Comparison of ENCODE assay signal across 9 cellular contexts in genomic region chr9:134413890-134414731, GRCh38.
A peak's percentile ranks its signal among the peaks of the same experiment; 100 is the strongest.
DNase-seq lines count a peak whose midpoint lies in the region; ATAC-seq and TF ChIP-seq lines count a peak whose summit lies in the region.
"Had no signal": no experiment of that assay in that cellular context is flagged by ENCODE, and none has a peak within 500 bp of the region (broad histone marks: within the 10 kb centered on the region; RNA-seq: fewer than 3 reads in every experiment).

No MANE protein-coding gene starts in this region.

- H2BK20ac ChIP-seq in IMR-90 (ENCODE audit: low read depth, low read length), result peak overlapping the region; percentile 25; the same call in 1 of the 2 replicates

- peak; percentile 30 for TF ChIP-seq RAD21 in IMR-90 (IDR thresholded peaks at IDR 0.05; ENCODE audit: low read length)

- no peak overlapping the region for H3K14ac ChIP-seq in IMR-90 (replicated peaks; ENCODE audit: low read depth, low read length)

- H4K8ac ChIP-seq in IMR-90 (ENCODE audit: low read depth in 2 of 2, low read length in 2 of 2), result no peak overlapping the region

- H3K4ac ChIP-seq in IMR-90 (ENCODE audit: low read depth, low read length), result peak overlapping the region; percentile 64

- peak overlapping the region; percentile 45 for H4K91ac ChIP-seq in IMR-90 (ENCODE audit: insufficient read depth, low read depth, low read length)

- H3K4me1 Mint-ChIP-seq in CD14-positive monocyte, result peaks cover 41% of the 10 kb centered on the region

- no TSS peak for BruUV-seq in IMR-90 (replicated peaks; lab: Mats Ljungman, UMichigan)

- peaks cover 33% of the 10 kb centered on the region; the same call in 1 of the 2 replicates for H3K36me3 ChIP-seq in IMR-90 (ENCODE audit: control insufficient read depth, insufficient read depth, low read length)
- H3K36me3 ChIP-seq in heart left ventricle, result peaks cover 0 to 40% (median 18%) of the 10 kb centered on the region in 9 donors
- H3K36me3 ChIP-seq in thoracic aorta, result peaks cover 13% of the 10 kb centered on the region
- H3K36me3 ChIP-seq in MM.1S (replicated peaks; ENCODE audit: insufficient read depth, low read length), result no peaks in the 10 kb centered on the region

- no peaks in the 10 kb centered on the region for H3K9me2 ChIP-seq in MM.1S (replicated peaks; ENCODE audit: insufficient read depth, low read length)

- dilution Hi-C loops in IMR-90 (cut with HindIII; ENCODE audit: low sequenced_read_pairs, unreplicated experiment), result no loop called here

- H4K20me1 ChIP-seq in IMR-90 (ENCODE audit: insufficient read depth, low read length) (peaks cover 69% of the 10 kb centered on the region), MM.1S (ENCODE audit: insufficient read depth, low read length) (no peaks in the 10 kb centered on the region)

- H3K36me3 Mint-ChIP-seq in CD14-positive monocyte, result peaks cover 49 to 92% of the 10 kb centered on the region in 2 donors

- peaks cover 7% of the 10 kb centered on the region for H3K9me1 ChIP-seq in IMR-90 (ENCODE audit: insufficient read depth, low read length)

- DNase-seq in IMR-90 (peak; percentile 89), SK-N-DZ (ENCODE audit: low spot score) (peak; percentile 29), heart left ventricle (peak; percentile 71 to 92 (median 85)), thoracic aorta (ENCODE audit: low spot score) (peak; percentile 31), CD14-positive monocyte (ENCODE audit: low spot score) (no peak), globus pallidus (ENCODE audit: low spot score) (no peak), MM.1S (no peak)
- DNase-seq: activated T-cell treated with anti-CD3 and anti-CD28 coated beads, Interleukin-2, amount 50 U/mL, for 48 hours had no signal

- H2BK120ac ChIP-seq in IMR-90 (ENCODE audit: low read depth, low read length), result peak overlapping the region; percentile 57

- H2AFZ ChIP-seq in IMR-90 (replicated peaks; ENCODE audit: low read length, poor library complexity) (peak overlapping the region; percentile 78), MM.1S (ENCODE audit: low read length) (no peak overlapping the region)

- H3K79me2 ChIP-seq in MM.1S (ENCODE audit: low read length), result no peaks in the 10 kb centered on the region

- peaks cover 0 to 2% (median 0%) of the 10 kb centered on the region in 3 donors for H3K27me3 Mint-ChIP-seq in CD14-positive monocyte (ENCODE audit: low read depth in 3 of 3)

- no peak overlapping the region for H3K56ac ChIP-seq in IMR-90 (ENCODE audit: extremely low read depth, insufficient read depth, low read length)

- intact Hi-C loops in IMR-90 (cut with micrococcal nuclease), result no loop called here
- intact Hi-C loops in heart left ventricle (cut with DNase I), result loop anchor here in 2 of 10 donors (5.0 to 10.0 kb wide), 3 partner anchors 79 to 149 kb away; partner anchors contain the start of gene RXRA (in 1 of the 2)
- intact Hi-C loops in CD14-positive monocyte (cut with micrococcal nuclease), result no loop called here

- H4K5ac ChIP-seq in IMR-90 (ENCODE audit: low read depth, low read length), result no peak overlapping the region

- in situ Hi-C loops in IMR-90 (cut with MboI; ENCODE audit: low sequenced_read_pairs), result loop anchor here (25.0 kb wide), 1 partner anchor 602 kb away; no protein-coding TSS in a partner anchor

- H2BK15ac ChIP-seq in IMR-90 (ENCODE audit: low read depth, low read length), result no peak overlapping the region; the same call in 2 of the 3 replicates

- H3F3A ChIP-seq in MM.1S (ENCODE audit: insufficient read depth, low read length), result no peaks in the 10 kb centered on the region

- no peak overlapping the region for H3K27ac ChIP-seq in IMR-90 (ENCODE audit: insufficient read depth, low read length)
- H3K27ac ChIP-seq in heart left ventricle, result peak overlapping the region in 11 of 12 donors; percentile 47 to 82 (median 68)
- peak overlapping the region in 1 of 2 donors; percentile 40 for H3K27ac ChIP-seq in thoracic aorta
- H3K27ac ChIP-seq in MM.1S (ENCODE audit: low read length), result no peak overlapping the region

- H3K9ac ChIP-seq in IMR-90 (ENCODE audit: low read depth, low read length), result no peak overlapping the region
- H3K9ac ChIP-seq in MM.1S (ENCODE audit: low read length), result no peak overlapping the region

- no peaks in the 10 kb centered on the region for H3K27me3 ChIP-seq in IMR-90 (ENCODE audit: control insufficient read depth, insufficient read depth, low read length)
- H3K27me3 ChIP-seq in heart left ventricle, result no peaks in the 10 kb centered on the region
- no peaks in the 10 kb centered on the region for H3K27me3 ChIP-seq in thoracic aorta (replicated peaks; ENCODE audit: insufficient read depth)
- H3K27me3 ChIP-seq in MM.1S (replicated peaks; ENCODE audit: insufficient read depth, low read length), result no peaks in the 10 kb centered on the region

- H3K23ac ChIP-seq in IMR-90 (ENCODE audit: low read depth, low read length), result no peak overlapping the region

- peaks cover 15 to 45% of the 10 kb centered on the region in 2 experiments; a peak in 3 of 4 replicates for H3K79me1 ChIP-seq in IMR-90 (ENCODE audit: low read depth in 1 of 2, low read length in 2 of 2)

- H3K9me3 ChIP-seq in IMR-90 (ENCODE audit: control insufficient read depth, insufficient read depth, low read length), result no peaks in the 10 kb centered on the region
- H3K9me3 ChIP-seq in heart left ventricle, result no peaks in the 10 kb centered on the region
- no peaks in the 10 kb centered on the region for H3K9me3 ChIP-seq in thoracic aorta
- no peaks in the 10 kb centered on the region for H3K9me3 ChIP-seq in MM.1S (replicated peaks; ENCODE audit: insufficient read depth, low read length)

- TF ChIP-seq POLR2A in IMR-90 (IDR thresholded peaks at IDR 0.05; ENCODE audit: low read depth, low read length) (no peak), heart left ventricle (IDR thresholded peaks at IDR 0.05) (no peak)

- ATAC-seq in IMR-90 (ENCODE audit: low read depth), result peak; percentile 97
- peak; percentile 66 to 78 (median 70) for ATAC-seq in heart left ventricle
- ATAC-seq in thoracic aorta (ENCODE audit: insufficient number of reproducible peaks, low FRiP score, low read depth), result no peak
- ATAC-seq in GM21381 (IDR thresholded peaks at IDR 0.05; ENCODE audit: unreplicated experiment), result no peak

- no peak overlapping the region for H2BK5ac ChIP-seq in IMR-90 (ENCODE audit: low read depth, low read length, poor library complexity, severe bottlenecking)

- no peak overlapping the region for H3K4me3 Mint-ChIP-seq in CD14-positive monocyte

- H3K18ac ChIP-seq in IMR-90 (ENCODE audit: low read depth, low read length), result no peak overlapping the region

- H3K4me1 ChIP-seq in IMR-90 (ENCODE audit: control insufficient read depth, insufficient read depth, low read length) (peaks cover 19% of the 10 kb centered on the region), heart left ventricle (peaks cover 19 to 91% (median 68%) of the 10 kb centered on the region in 12 donors), thoracic aorta (ENCODE audit: control insufficient read depth in 1 of 2, low read depth in 2 of 2) (peaks cover 23 to 44% of the 10 kb centered on the region in 2 donors), MM.1S (ENCODE audit: low read length) (no peaks in the 10 kb centered on the region)

- no peaks in the 10 kb centered on the region for H3K9me3 Mint-ChIP-seq in CD14-positive monocyte

- POLR2A ChIA-PET in IMR-90 (lab: Charles Lee; ENCODE audit: unreplicated experiment), result no interaction called here

- H2AK5ac ChIP-seq in IMR-90 (ENCODE audit: low read depth, low read length), result peak overlapping the region; percentile 84

- peak overlapping the region; percentile 78 for H2AK9ac ChIP-seq in IMR-90 (replicated peaks; ENCODE audit: low read depth, low read length, poor library complexity)

- H3K4me2 ChIP-seq in IMR-90 (ENCODE audit: low read depth, low read length), result no peak overlapping the region
- H3K4me2 ChIP-seq in MM.1S (ENCODE audit: low read depth, low read length), result no peak overlapping the region

- TF ChIP-seq CTCF in IMR-90 (conservative IDR thresholded peaks at IDR 0.05; ENCODE audit: low read depth, low read length) (no peak), heart left ventricle (IDR thresholded peaks at IDR 0.05) (no peak), thoracic aorta (IDR thresholded peaks at IDR 0.05) (no peak), CD14-positive monocyte (IDR thresholded peaks at IDR 0.05) (no peak), MM.1S (IDR thresholded peaks at IDR 0.05; ENCODE audit: low read length) (no peak)

- CTCF ChIA-PET in IMR-90 (lab: Yijun Ruan, JAX), result no interaction called here

- H3K27ac Mint-ChIP-seq in CD14-positive monocyte, result peak overlapping the region in 1 of 7 donors; percentile 6

- H3K4me3 ChIP-seq in IMR-90 (ENCODE audit: insufficient read depth, low read depth, low read length) (no peak overlapping the region), heart left ventricle (no peak overlapping the region), thoracic aorta (peak overlapping the region; percentile 44), MM.1S (ENCODE audit: low read length) (no peak overlapping the region)

- 67% methylated on average over 6 of the region's 30 CpGs; no CpG with 5 or more reads in 1 of the 2 experiments for WGBS in IMR-90 (ENCODE audit: extremely low coverage in 2 of 2, insufficient read length in 1 of 2), 2 experiments
- WGBS in heart left ventricle, 4 donors, result 42 to 64% (median 50%) methylated on average over 22 to 30 of the region's 30 CpGs

TF ChIP-seq in IMR-90, 13 proteins besides CTCF, POLR2A, EP300 and RAD21 (continues in another document):
- TF ChIP-seq CEBPB (IDR thresholded peaks at IDR 0.05; ENCODE audit: low read depth, low read length), result no peak
- TF ChIP-seq RFX5 (IDR thresholded peaks at IDR 0.05; ENCODE audit: low read depth, low read length), result no peak
- TF ChIP-seq SMC3 (IDR thresholded peaks at IDR 0.05; ENCODE audit: low read depth, low read length), result peak; percentile 40; the same call in 1 of the 2 replicates
- peak; percentile 51; the same call in 1 of the 2 replicates for TF ChIP-seq NFE2L2 (IDR thresholded peaks at IDR 0.05; ENCODE audit: low read depth, low read length)
- TF ChIP-seq MXI1 (IDR thresholded peaks at IDR 0.05; ENCODE audit: borderline replicate concordance, low read depth, low read length), result peak; percentile 75
- peak; percentile 53 for TF ChIP-seq MAZ (IDR thresholded peaks at IDR 0.05; ENCODE audit: borderline replicate concordance, low read depth, low read length)
- no peak for TF ChIP-seq USF2 (IDR thresholded peaks at IDR 0.05; ENCODE audit: low read depth, low read length)
- TF ChIP-seq FOS (IDR thresholded peaks at IDR 0.05; ENCODE audit: low read depth, low read length), result peak; percentile 85
- TF ChIP-seq CHD1 (IDR thresholded peaks at IDR 0.05; ENCODE audit: low read depth, low read length), result no peak
- TF ChIP-seq RCOR1 (IDR thresholded peaks at IDR 0.05; ENCODE audit: insufficient replicate concordance, low read length), result peak; percentile 19
- TF ChIP-seq BHLHE40 (IDR thresholded peaks at IDR 0.05; ENCODE audit: low read depth, low read length), result peak; percentile 84

Comparison
In these comparisons a context has a peak if more than half of its experiments do, and no peak if none do; other contexts are left out.
1. ATAC-seq: peak in IMR-90 (single experiment) and heart left ventricle (4 of 4); none in thoracic aorta (single experiment) and GM21381 (single experiment).
2. DNase-seq: peak in IMR-90 (single experiment), SK-N-DZ (single experiment), heart left ventricle (5 of 5) and thoracic aorta (single experiment); none in CD14-positive monocyte (single experiment), globus pallidus (single experiment) and MM.1S (single experiment).
3. H3K27ac ChIP-seq: peak in heart left ventricle (11 of 12); none in IMR-90 (single experiment) and MM.1S (single experiment).